16 cellular contexts compared by ENCODE assay signal in the genomic region with DNA sequence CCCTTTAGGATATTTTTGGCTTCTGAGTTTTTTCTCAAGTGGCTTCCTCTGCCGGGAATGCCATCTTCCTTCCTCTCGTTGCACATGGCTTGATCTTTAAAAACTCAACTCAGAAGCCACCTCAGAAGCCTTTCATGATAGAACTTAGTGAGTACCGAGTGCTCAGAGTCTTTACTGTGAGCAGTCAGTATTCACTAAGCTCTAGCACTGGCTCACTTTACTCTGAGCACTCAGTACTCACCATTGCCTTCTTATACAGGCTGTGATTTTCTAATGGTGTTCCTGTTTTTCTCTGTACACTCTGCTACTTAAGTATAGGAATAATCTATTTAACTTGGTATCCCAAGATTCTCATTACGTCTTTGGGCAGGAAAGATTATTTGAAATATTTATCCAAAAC.
"Had no signal": no experiment of that assay in that cellular context is flagged by ENCODE, and none has a peak within 500 bp of the region (broad histone marks: within the 10 kb centered on the region; RNA-seq: fewer than 3 reads in every experiment).

No MANE protein-coding gene starts in this region.

- H3K4me3 Mint-ChIP-seq: activated B cell treated with CpG ODN at 0.5 μM for 24 hours, T-helper 17 cell had no signal

- H3K9me3 Mint-ChIP-seq: activated B cell treated with CpG ODN at 0.5 μM for 24 hours; activated T-cell treated with anti-CD3 and anti-CD28 coated beads, Interleukin-2, amount 50 U/mL, for 72 hours had no signal

- H3K27ac Mint-ChIP-seq: activated B cell treated with CpG ODN at 0.5 μM for 24 hours; activated T-cell treated with anti-CD3 and anti-CD28 coated beads, Interleukin-2, amount 50 U/mL, for 72 hours; T-helper 17 cell had no signal

- H3K4me1 Mint-ChIP-seq: activated B cell treated with CpG ODN at 0.5 μM for 24 hours, T-helper 17 cell had no signal

- DNase-seq: activated B cell treated with CpG ODN at 0.5 μM for 24 hours; activated CD4-positive, alpha-beta T cell treated with anti-CD3 and anti-CD28 coated beads, Interleukin-2, amount 50 U/mL, for 4 hours; activated CD8-positive, alpha-beta memory T cell treated with anti-CD3 and anti-CD28 coated beads for 24 hours; activated T-cell treated with anti-CD3 and anti-CD28 coated beads, Interleukin-2, amount 50 U/mL, for 72 hours; cerebellar nuclear complex; Karpas-422; NCI-H1105 treated with DMSO at 0.1 percent for 48 hours; NCI-H1436 treated with DMSO at 0.1 percent for 48 hours; NCI-H187; NCI-H2081; NCI-H524; PC-3; SHP77; T-helper 17 cell; T-helper 9 cell had no signal

- ATAC-seq: activated T-cell treated with anti-CD3 and anti-CD28 coated beads, Interleukin-2, amount 50 U/mL, for 72 hours; K562; PC-3; T-helper 17 cell had no signal
